ENCODE assay signal across 17 cellular contexts in the genomic region with DNA sequence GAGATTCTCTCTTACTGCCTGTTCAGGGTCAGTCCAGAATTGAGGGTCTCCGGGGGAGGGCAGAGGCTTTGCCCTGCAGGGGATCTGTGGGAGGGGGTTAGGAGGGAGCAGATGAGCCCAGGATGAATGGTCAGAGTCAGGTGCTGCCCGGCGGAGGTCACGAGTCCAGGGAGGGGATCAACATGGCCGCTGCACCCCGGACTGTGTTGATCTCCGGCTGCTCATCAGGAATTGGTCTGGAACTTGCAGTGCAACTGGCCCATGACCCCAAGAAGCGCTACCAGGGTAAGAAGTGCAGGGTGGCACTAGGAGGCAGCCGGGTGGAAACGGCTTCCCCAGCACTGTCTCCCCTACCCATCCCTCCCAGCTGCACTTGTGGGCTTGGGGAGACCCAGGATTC. TPM values are rescaled to one million over a fixed set of nuclear protein-coding genes. Genes with fewer than 3 reads are reported as not detected.
DNase-seq lines count a peak whose midpoint lies in the region; ATAC-seq and TF ChIP-seq lines count a peak whose summit lies in the region.
"Had no signal": no experiment of that assay in that cellular context is flagged by ENCODE, and none has a peak within 500 bp of the region (broad histone marks: within the 10 kb centered on the region; RNA-seq: fewer than 3 reads in every experiment).

A gene with protein sequence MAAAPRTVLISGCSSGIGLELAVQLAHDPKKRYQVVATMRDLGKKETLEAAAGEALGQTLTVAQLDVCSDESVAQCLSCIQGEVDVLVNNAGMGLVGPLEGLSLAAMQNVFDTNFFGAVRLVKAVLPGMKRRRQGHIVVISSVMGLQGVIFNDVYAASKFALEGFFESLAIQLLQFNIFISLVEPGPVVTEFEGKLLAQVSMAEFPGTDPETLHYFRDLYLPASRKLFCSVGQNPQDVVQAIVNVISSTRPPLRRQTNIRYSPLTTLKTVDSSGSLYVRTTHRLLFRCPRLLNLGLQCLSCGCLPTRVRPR (plus strand): TSS at position 168 of the 400 bp plus-strand sequence. CDS start 15 bp downstream, at position 183.

- H3K9me3 ChIP-seq in left ventricle myocardium inferior (replicated peaks) (no peaks in the 10 kb centered on the region), T-helper 17 cell (ENCODE audit: control insufficient read depth, low read length, poor library complexity, severe bottlenecking) (no peaks in the 10 kb centered on the region), esophagus muscularis mucosa (no peaks in the 10 kb centered on the region), tibial nerve (no peaks in the 10 kb centered on the region)
- H3K9me3 ChIP-seq: BE2C, HAP-1 had no signal

- H3K4me3 ChIP-seq in left ventricle myocardium inferior (no peak within 1 kb of the TSS), esophagus muscularis mucosa (no peak within 1 kb of the TSS), tibial nerve (no peak within 1 kb of the TSS)
- H3K4me3 ChIP-seq: HAP-1 had no signal

- WGBS in esophagus muscularis mucosa: 60% methylated on average over 10 of the region's 10 CpGs
- WGBS in tibial nerve, 2 donors: 47 to 49% methylated on average over 10 of the region's 10 CpGs

- no peak for ATAC-seq in left ventricle myocardium superior
- no peak for ATAC-seq in T-helper 17 cell
- no peak for ATAC-seq in HG02610 (IDR thresholded peaks at IDR 0.05; ENCODE audit: unreplicated experiment)

- TF ChIP-seq CTCF in left ventricle myocardium inferior (IDR thresholded peaks at IDR 0.05; ENCODE audit: borderline replicate concordance) (no peak), esophagus muscularis mucosa (IDR thresholded peaks at IDR 0.05) (no peak), tibial nerve (IDR thresholded peaks at IDR 0.05) (no peak), GM20000 (IDR thresholded peaks at IDR 0.05; ENCODE audit: extremely low read depth, missing control alignments) (no peak)

- TF ChIP-seq EP300 in esophagus muscularis mucosa (IDR thresholded peaks at IDR 0.05) (no peak), tibial nerve (IDR thresholded peaks at IDR 0.05) (no peak)

- peaks cover 92% of the 10 kb centered on the region for H3K27me3 ChIP-seq in left ventricle myocardium inferior (ENCODE audit: low read depth)
- peaks cover 0 to 89% (median 16%) of the 10 kb centered on the region in 4 donors for H3K27me3 ChIP-seq in esophagus muscularis mucosa
- peaks cover 0 to 11% of the 10 kb centered on the region in 2 donors for H3K27me3 ChIP-seq in tibial nerve

- DNase-seq in left ventricle myocardium inferior (no peak), left ventricle myocardium superior (no peak), T-helper 17 cell (no peak), esophagus muscularis mucosa (ENCODE audit: extremely low spot score) (peak; percentile 88), tibial nerve (ENCODE audit: low spot score in 2 of 2) (no peak), OCI-M1 (lab: John Stamatoyannopoulos, UW) (no peak), GM20000 (ENCODE audit: low spot score) (no peak)
- DNase-seq: BE2C; C1 segment of cervical spinal cord; CD4-positive, CD25-positive, alpha-beta regulatory T cell; CD8-positive, alpha-beta memory T cell; COR-L47; GOT3 had no signal

- H3K27ac ChIP-seq in left ventricle myocardium inferior (replicated peaks): peak within 1 kb of the TSS; percentile 87
- no peak within 1 kb of the TSS for H3K27ac ChIP-seq in esophagus muscularis mucosa (replicated peaks in 1 of 4)
- peak within 1 kb of the TSS in 3 of 4 donors; percentile 25 to 91 (median 90) for H3K27ac ChIP-seq in tibial nerve

- intact Hi-C loops in left ventricle myocardium inferior (cut with micrococcal nuclease): no loop called here
- intact Hi-C loops in left ventricle myocardium superior (cut with micrococcal nuclease): no loop called here
- intact Hi-C loops in esophagus muscularis mucosa (cut with DNase I): no loop called here

- peak within 1 kb of the TSS; percentile 66 for H3K27ac Mint-ChIP-seq in T-helper 17 cell
- H3K27ac Mint-ChIP-seq: CD4-positive, CD25-positive, alpha-beta regulatory T cell had no signal

- H3K4me3 Mint-ChIP-seq in T-helper 17 cell: no peak within 1 kb of the TSS
- H3K4me3 Mint-ChIP-seq: CD4-positive, CD25-positive, alpha-beta regulatory T cell had no signal

- TF ChIP-seq POLR2A in esophagus muscularis mucosa (IDR thresholded peaks at IDR 0.05; ENCODE audit: low read depth): no peak
- no peak for TF ChIP-seq POLR2A in tibial nerve (IDR thresholded peaks at IDR 0.05)

- no peaks in the 10 kb centered on the region for H3K36me3 ChIP-seq in left ventricle myocardium inferior
- no peaks in the 10 kb centered on the region for H3K36me3 ChIP-seq in esophagus muscularis mucosa
- no peaks in the 10 kb centered on the region for H3K36me3 ChIP-seq in tibial nerve
- H3K36me3 ChIP-seq: BE2C, HAP-1 had no signal

- H3K36me3 Mint-ChIP-seq in T-helper 17 cell (ENCODE audit: low read depth): peaks cover 7% of the 10 kb centered on the region
- H3K36me3 Mint-ChIP-seq: CD8-positive, alpha-beta memory T cell had no signal

- H3K4me1 ChIP-seq in left ventricle myocardium inferior: peaks cover 18% of the 10 kb centered on the region
- peaks cover 6 to 30% (median 26%) of the 10 kb centered on the region in 4 donors for H3K4me1 ChIP-seq in esophagus muscularis mucosa
- H3K4me1 ChIP-seq in tibial nerve: peaks cover 3 to 51% (median 13%) of the 10 kb centered on the region in 4 donors
- H3K4me1 ChIP-seq: BE2C, HAP-1 had no signal

- H3K4me1 Mint-ChIP-seq in T-helper 17 cell: peaks cover 21% of the 10 kb centered on the region

- peaks cover 7% of the 10 kb centered on the region for H3K27me3 Mint-ChIP-seq in T-helper 17 cell

RNA-seq across cellular contexts. Expression of the gene that starts here (rescaled TPM):
- total RNA-seq in left ventricle myocardium inferior (not detected), left ventricle myocardium superior (not detected), T-helper 17 cell (not detected), esophagus muscularis mucosa (not detected), tibial nerve (not detected)
- total RNA-seq: A172; CD4-positive, CD25-positive, alpha-beta regulatory T cell; CD8-positive, alpha-beta memory T cell; HT-29 had no signal

Comparison
In these comparisons a context has a peak if more than half of its experiments do, and no peak if none do; other contexts are left out.
1. Peak in DNase-seq in esophagus muscularis mucosa; RNA of the gene not detected or under 1 TPM.
2. H3K27ac ChIP-seq: peak in left ventricle myocardium inferior (single experiment) and tibial nerve (3 of 4); none in esophagus muscularis mucosa (0 of 4).